13 cellular contexts compared by ENCODE assay signal in the genomic region with DNA sequence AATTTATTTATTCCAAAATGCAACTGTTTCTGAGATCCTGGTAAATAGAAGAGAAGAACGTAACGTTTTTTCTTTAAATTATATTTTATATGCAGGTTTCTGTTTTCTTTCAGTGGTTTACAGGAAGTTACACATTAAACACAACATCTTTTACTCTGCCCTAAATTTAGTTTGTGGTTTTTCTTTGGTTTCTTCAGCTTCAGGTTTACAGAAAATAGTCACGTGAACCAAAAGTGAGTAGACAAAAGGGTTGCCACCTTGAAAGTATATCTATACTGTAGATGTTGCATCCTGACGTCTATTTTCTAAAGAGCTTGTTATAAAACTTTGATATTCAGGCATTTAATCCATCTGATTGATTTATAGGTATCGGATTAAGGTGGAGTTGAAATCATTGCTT.
A peak's percentile ranks its signal among the peaks of the same experiment; 100 is the strongest.
DNase-seq lines count a peak whose midpoint lies in the region; ATAC-seq and TF ChIP-seq lines count a peak whose summit lies in the region.
"Had no signal": no experiment of that assay in that cellular context is flagged by ENCODE, and none has a peak within 500 bp of the region (broad histone marks: within the 10 kb centered on the region; RNA-seq: fewer than 3 reads in every experiment).

No MANE protein-coding gene starts in this region.

- H3K4me1 ChIP-seq in MM.1S (ENCODE audit: low read length), result peaks cover 32% of the 10 kb centered on the region
- no peaks in the 10 kb centered on the region for H3K4me1 ChIP-seq in aorta (ENCODE audit: control insufficient read depth in 1 of 2, insufficient read depth in 2 of 2, low read length in 2 of 2)

- 66 to 73% methylated on average over 5 of the region's 5 CpGs for WGBS in aorta, 2 donors

- peak overlapping the region; percentile 20; the same call in 1 of the 2 replicates for H3K9ac ChIP-seq in MM.1S (ENCODE audit: low read length)

- DNase-seq in MM.1S (peak; percentile 89), DMS53 (lab: John Stamatoyannopoulos, UW) (no peak), SIG-M5 treated with dmso at 0.1 percent for 504 hours (lab: John Stamatoyannopoulos, UW; ENCODE audit: unreplicated experiment) (no peak), aorta (no peak)
- no peak for DNase-seq in stimulated activated CD4-positive, alpha-beta T cell treated with anti-CD3 and anti-CD28 coated beads, Interleukin-2, amount 100 ng/mL, for 24 hours
- DNase-seq: activated naive CD4-positive, alpha-beta T cell treated with anti-CD3 and anti-CD28 coated beads, Interleukin-2, amount 10 ng/mL, durations not matched to agents 7 days and 5 days; stimulated activated naive CD8-positive, alpha-beta T cell treated with anti-CD3 and anti-CD28 coated beads, Interleukin-15, Interleukin-2, amounts not matched to agents 100 U/mL and 50 U/mL, for 24 hours had no signal

- H3K9me3 ChIP-seq in MM.1S (replicated peaks; ENCODE audit: insufficient read depth, low read length) (no peaks in the 10 kb centered on the region), aorta (ENCODE audit: control insufficient read depth, low read length) (no peaks in the 10 kb centered on the region)

- ATAC-seq in GM18867 (IDR thresholded peaks at IDR 0.05; ENCODE audit: unreplicated experiment) (peak; percentile 93), GM21390 (IDR thresholded peaks at IDR 0.05; ENCODE audit: unreplicated experiment) (peak; percentile 89), HG03025 (IDR thresholded peaks at IDR 0.05; ENCODE audit: low FRiP score, unreplicated experiment) (peak; percentile 98), aorta (ENCODE audit: low FRiP score) (no peak)
- ATAC-seq: activated CD4-positive, CD25-positive, alpha-beta regulatory T cell treated with anti-CD3 and anti-CD28 coated beads, Interleukin-2, amount 50 U/mL, for 24 hours; HepG2; Right ventricle myocardium inferior; stimulated activated naive CD8-positive, alpha-beta T cell treated with anti-CD3 and anti-CD28 coated beads, Interleukin-15, Interleukin-2, amounts not matched to agents 100 U/mL and 50 U/mL, for 24 hours had no signal

- H3K4me2 ChIP-seq in MM.1S (ENCODE audit: low read depth, low read length), result peak overlapping the region; percentile 79

- H3K4me3 ChIP-seq in MM.1S (ENCODE audit: low read length), result peak overlapping the region; percentile 27; the same call in 1 of the 2 replicates
- H3K4me3 ChIP-seq in aorta (ENCODE audit: low read length in 2 of 2), result no peak overlapping the region

- no peaks in the 10 kb centered on the region for H3K27me3 ChIP-seq in MM.1S (replicated peaks; ENCODE audit: insufficient read depth, low read length)
- no peaks in the 10 kb centered on the region for H3K27me3 ChIP-seq in aorta (ENCODE audit: control insufficient read depth in 1 of 2, insufficient read depth in 2 of 2, low read length in 1 of 2)

- H3K79me2 ChIP-seq in MM.1S (ENCODE audit: low read length), result no peaks in the 10 kb centered on the region

- peak overlapping the region; percentile 13 for H2AFZ ChIP-seq in MM.1S (ENCODE audit: low read length)

- TF ChIP-seq CTCF in MM.1S (IDR thresholded peaks at IDR 0.05; ENCODE audit: low read length), result no peak

- H3K36me3 ChIP-seq in MM.1S (replicated peaks; ENCODE audit: insufficient read depth, low read length), result no peaks in the 10 kb centered on the region
- H3K36me3 ChIP-seq in aorta (ENCODE audit: control insufficient read depth in 1 of 2, insufficient read depth in 2 of 2, low read length in 1 of 2), result no peaks in the 10 kb centered on the region

- H3K9me2 ChIP-seq in MM.1S (replicated peaks; ENCODE audit: insufficient read depth, low read length), result no peaks in the 10 kb centered on the region

- intact Hi-C loops in aorta (cut with DNase I), result no loop called here

- no peaks in the 10 kb centered on the region for H4K20me1 ChIP-seq in MM.1S (ENCODE audit: insufficient read depth, low read length)

- peaks cover 21% of the 10 kb centered on the region for H3F3A ChIP-seq in MM.1S (ENCODE audit: insufficient read depth, low read length)

- H3K27ac ChIP-seq in MM.1S (ENCODE audit: low read length), result peak overlapping the region; percentile 79
- no peak overlapping the region for H3K27ac ChIP-seq in aorta (ENCODE audit: low read depth in 1 of 2, low read length in 2 of 2)
